1 cellular context compared by ENCODE assay signal in genomic region chr19:44926245-44927077, GRCh38.
TF ChIP-seq lines count a peak whose summit lies in the region.
"Not testable (repeated sequence)": the region's sequence is repeated elsewhere in the genome, so short reads cannot be mapped to it uniquely, and the experiment has no call there.

No MANE protein-coding gene starts in this region.

TF ChIP-seq in HepG2, 621 proteins besides CTCF, POLR2A, EP300 and RAD21:
- TF ChIP-seq ZNF3 (CRISPR knock-in tag; IDR thresholded peaks at IDR 0.05) (0 out of 2 replicates have a peak, but pooled peaks have one; percentile 30), SALL2 (CRISPR knock-in tag; IDR thresholded peaks at IDR 0.05) (peak; percentile 24; the same call in 1 of the 2 replicates), KDM5B (CRISPR knock-in tag; IDR thresholded peaks at IDR 0.05; ENCODE audit: borderline replicate concordance) (peak; percentile 71), ZFY (CRISPR knock-in tag; IDR thresholded peaks at IDR 0.05) (0 out of 2 replicates have a peak, but pooled peaks have one; percentile 45), POLR2G (IDR thresholded peaks at IDR 0.05; ENCODE audit: low read depth, low read length) (peak; percentile 73), BORCS8-MEF2B (CRISPR knock-in tag; IDR thresholded peaks at IDR 0.05) (0 out of 2 replicates have a peak, but pooled peaks have one; percentile 33), PAX8 (CRISPR knock-in tag; IDR thresholded peaks at IDR 0.05; ENCODE audit: borderline replicate concordance) (0 out of 2 replicates have a peak, but pooled peaks have one; percentile 36), HES4 (CRISPR knock-in tag; IDR thresholded peaks at IDR 0.05; ENCODE audit: borderline replicate concordance) (0 out of 2 replicates have a peak, but pooled peaks have one; percentile 21), ZNF687 (CRISPR knock-in tag; IDR thresholded peaks at IDR 0.05) (peak; percentile 81; the same call in 1 of the 2 replicates), ZNF709 (CRISPR knock-in tag; IDR thresholded peaks at IDR 0.05) (0 out of 2 replicates have a peak, but pooled peaks have one; percentile 29), RBM22 (optimal IDR thresholded peaks at IDR 0.05; ENCODE audit: low read length) (peak; percentile 30), ZNF232 (CRISPR knock-in tag; IDR thresholded peaks at IDR 0.05; ENCODE audit: borderline replicate concordance) (0 out of 2 replicates have a peak, but pooled peaks have one; percentile 39), AGO2 (optimal IDR thresholded peaks at IDR 0.05; ENCODE audit: low read depth, low read length) (peak; percentile 56), ZNF510 (CRISPR knock-in tag; IDR thresholded peaks at IDR 0.05; ENCODE audit: low read depth) (0 out of 2 replicates have a peak, but pooled peaks have one; percentile 27), FOXP4 (CRISPR knock-in tag; IDR thresholded peaks at IDR 0.05) (peak; percentile 32; the same call in 1 of the 2 replicates), SOX6 (CRISPR knock-in tag; IDR thresholded peaks at IDR 0.05) (0 out of 2 replicates have a peak, but pooled peaks have one; percentile 37), ZBTB4 (CRISPR knock-in tag; IDR thresholded peaks at IDR 0.05; ENCODE audit: borderline replicate concordance) (0 out of 2 replicates have a peak, but pooled peaks have one; percentile 17), ZBTB38 (CRISPR knock-in tag; IDR thresholded peaks at IDR 0.05) (peak; percentile 51; the same call in 1 of the 2 replicates), ZKSCAN5 (CRISPR knock-in tag; IDR thresholded peaks at IDR 0.05) (0 out of 2 replicates have a peak, but pooled peaks have one; percentile 58), MYC (CRISPR knock-in tag; IDR thresholded peaks at IDR 0.05; ENCODE audit: borderline replicate concordance) (peak; percentile 25; the same call in 1 of the 2 replicates), MAX (IDR thresholded peaks at IDR 0.05) (peak; percentile 14; the same call in 1 of the 2 replicates), TAF1 (CRISPR knock-in tag; IDR thresholded peaks at IDR 0.05) (peak; percentile 18; the same call in 1 of the 2 replicates), ZBTB7B (CRISPR knock-in tag; IDR thresholded peaks at IDR 0.05) (0 out of 2 replicates have a peak, but pooled peaks have one; percentile 18), ZNF263 (CRISPR knock-in tag; IDR thresholded peaks at IDR 0.05) (peak; percentile 74)
- not testable (repeated sequence) for TF ChIP-seq SOX6 (IDR thresholded peaks at IDR 0.05)
- TF ChIP-seq, protein P1, sequence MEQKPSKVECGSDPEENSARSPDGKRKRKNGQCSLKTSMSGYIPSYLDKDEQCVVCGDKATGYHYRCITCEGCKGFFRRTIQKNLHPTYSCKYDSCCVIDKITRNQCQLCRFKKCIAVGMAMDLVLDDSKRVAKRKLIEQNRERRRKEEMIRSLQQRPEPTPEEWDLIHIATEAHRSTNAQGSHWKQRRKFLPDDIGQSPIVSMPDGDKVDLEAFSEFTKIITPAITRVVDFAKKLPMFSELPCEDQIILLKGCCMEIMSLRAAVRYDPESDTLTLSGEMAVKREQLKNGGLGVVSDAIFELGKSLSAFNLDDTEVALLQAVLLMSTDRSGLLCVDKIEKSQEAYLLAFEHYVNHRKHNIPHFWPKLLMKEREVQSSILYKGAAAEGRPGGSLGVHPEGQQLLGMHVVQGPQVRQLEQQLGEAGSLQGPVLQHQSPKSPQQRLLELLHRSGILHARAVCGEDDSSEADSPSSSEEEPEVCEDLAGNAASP (CRISPR knock-in tag; IDR thresholded peaks at IDR 0.05; ENCODE audit: borderline replicate concordance): peak; percentile 7; the same call in 1 of the 2 replicates
